Comparison of ENCODE assay signal across 35 cellular contexts in the genomic region with DNA sequence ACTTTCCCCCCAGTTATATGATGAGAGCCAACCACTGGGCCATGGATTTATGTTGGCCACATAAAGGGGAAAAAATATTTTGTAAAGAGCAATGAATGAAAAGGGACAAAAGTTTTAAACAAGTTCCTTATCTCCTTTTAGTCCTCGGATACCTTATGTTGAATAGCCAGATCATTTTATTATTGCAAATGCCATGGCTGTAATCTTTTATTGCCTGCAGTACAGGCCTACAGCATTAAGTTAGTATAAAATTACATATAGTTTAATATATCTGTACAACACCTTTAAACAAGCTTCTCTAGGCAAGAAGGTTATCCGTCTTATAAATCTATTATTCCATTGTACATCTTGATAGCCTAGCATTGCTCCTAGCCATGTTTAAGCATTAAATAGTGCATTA.
"Had no signal": no experiment of that assay in that cellular context is flagged by ENCODE, and none has a peak within 500 bp of the region (broad histone marks: within the 10 kb centered on the region; RNA-seq: fewer than 3 reads in every experiment).

No MANE protein-coding gene starts in this region.

- H3K4me3 ChIP-seq: body of pancreas had no signal

- H3K27ac Mint-ChIP-seq: activated B cell treated with CpG ODN at 0.5 μM for 24 hours; activated CD4-positive, alpha-beta memory T cell treated with anti-CD3 and anti-CD28 coated beads for 36 hours; activated CD4-positive, alpha-beta T cell treated with anti-CD3 and anti-CD28 coated beads, Interleukin-2, amount 10 ng/mL, durations not matched to agents 24 days and 14 days; activated CD8-positive, alpha-beta T cell treated with anti-CD3 and anti-CD28 coated beads for 36 hours; activated naive CD4-positive, alpha-beta T cell treated with anti-CD3 and anti-CD28 coated beads for 36 hours; activated naive CD4-positive, alpha-beta T cell treated with anti-CD3 and anti-CD28 coated beads, Interleukin-2, amount 50 U/mL, for 72 hours; activated naive CD8-positive, alpha-beta T cell treated with anti-CD3 and anti-CD28 coated beads for 36 hours; activated T-cell treated with anti-CD3 and anti-CD28 coated beads, Interleukin-2, amount 50 U/mL, for 72 hours; activated T-helper 1 cell treated with anti-CD3 and anti-CD28 coated beads, Interleukin-12 subunit alpha, Interleukin-12 subunit beta, Interleukin-2, Interleukin-4 antibody, amounts not matched to agents 30 ng/mL and 10 ng/mL and 1 ng/mL, durations not matched to agents 14 hours and 24 hours and 36 hours; activated T-helper 17 cell treated with anti-CD3 and anti-CD28 coated beads, Interleukin-2, amount 50 U/mL, for 72 hours; T-helper 1 cell treated with Interleukin-12 subunit alpha and Interleukin-12 subunit beta and Interleukin-4 antibody, amounts not matched to agents 30 μg/mL and 1 μg/mL, for 36 hours; T-helper 2 cell treated with Interferon-gamma antibody and Interleukin-4, amounts not matched to agents 5 μg/mL and 100 μg/mL, for 36 hours had no signal

- H3K4me1 ChIP-seq: body of pancreas, breast epithelium had no signal

- H3K4me3 Mint-ChIP-seq: activated B cell treated with CpG ODN at 0.5 μM for 24 hours; activated CD4-positive, alpha-beta memory T cell treated with anti-CD3 and anti-CD28 coated beads for 36 hours; activated CD4-positive, alpha-beta T cell treated with anti-CD3 and anti-CD28 coated beads, Interleukin-2, amount 10 ng/mL, durations not matched to agents 24 days and 14 days; activated CD8-positive, alpha-beta T cell treated with anti-CD3 and anti-CD28 coated beads for 36 hours; activated naive CD4-positive, alpha-beta T cell treated with anti-CD3 and anti-CD28 coated beads for 36 hours; activated naive CD8-positive, alpha-beta T cell treated with anti-CD3 and anti-CD28 coated beads for 36 hours; activated T-cell treated with anti-CD3 and anti-CD28 coated beads, Interleukin-2, amount 50 U/mL, for 4 hours; activated T-cell treated with anti-CD3 and anti-CD28 coated beads, Interleukin-2, amount 50 U/mL, for 72 hours; activated T-helper 1 cell treated with anti-CD3 and anti-CD28 coated beads, Interleukin-12 subunit alpha, Interleukin-12 subunit beta, Interleukin-2, Interleukin-4 antibody, amounts not matched to agents 30 ng/mL and 10 ng/mL and 1 ng/mL, durations not matched to agents 14 hours and 24 hours and 36 hours; activated T-helper 17 cell treated with anti-CD3 and anti-CD28 coated beads, Interleukin-2, amount 50 U/mL, for 72 hours; T-helper 1 cell treated with Interleukin-12 subunit alpha and Interleukin-12 subunit beta and Interleukin-4 antibody, amounts not matched to agents 30 μg/mL and 1 μg/mL, for 36 hours; T-helper 2 cell treated with Interferon-gamma antibody and Interleukin-4, amounts not matched to agents 5 μg/mL and 100 μg/mL, for 36 hours had no signal

- DNase-seq: activated B cell treated with CpG ODN at 0.5 μM for 24 hours; activated CD4-positive, alpha-beta memory T cell treated with anti-CD3 and anti-CD28 coated beads for 36 hours; activated CD4-positive, alpha-beta T cell treated with anti-CD3 and anti-CD28 coated beads for 4 hours; activated CD4-positive, alpha-beta T cell treated with anti-CD3 and anti-CD28 coated beads, Interleukin-2, amount 10 ng/mL, durations not matched to agents 24 days and 14 days; activated CD4-positive, alpha-beta T cell treated with anti-CD3 and anti-CD28 coated beads, Interleukin-2, amount 50 U/mL, for 1 hour; activated CD4-positive, alpha-beta T cell treated with anti-CD3 and anti-CD28 coated beads, Interleukin-2, amount 50 U/mL, for 4 hours; activated CD4-positive, CD25-positive, alpha-beta regulatory T cell treated with anti-CD3 and anti-CD28 coated beads, Interleukin-2, amount 50 U/mL, for 72 hours; activated CD8-positive, alpha-beta memory T cell treated with anti-CD3 and anti-CD28 coated beads, Interleukin-2, amount 50 U/mL, for 4 hours; activated CD8-positive, alpha-beta T cell treated with anti-CD3 and anti-CD28 coated beads for 36 hours; activated effector memory CD4-positive, alpha-beta T cell treated with anti-CD3 and anti-CD28 coated beads, Interleukin-2, amount 50 U/mL, for 16 hours; activated gamma-delta T cell treated with Interleukin-2 at 50 U/mL for 16 hours; activated naive CD4-positive, alpha-beta T cell; activated naive CD4-positive, alpha-beta T cell treated with anti-CD3 and anti-CD28 coated beads for 36 hours; activated naive CD4-positive, alpha-beta T cell treated with anti-CD3 and anti-CD28 coated beads, Interleukin-2, amount 50 U/mL, for 16 hours; activated naive CD8-positive, alpha-beta T cell treated with anti-CD3 and anti-CD28 coated beads for 36 hours; activated T-cell treated with anti-CD3 and anti-CD28 coated beads for 4 hours; activated T-cell treated with anti-CD3 and anti-CD28 coated beads, Interleukin-2, amount 50 U/mL, for 1 hour; activated T-cell treated with anti-CD3 and anti-CD28 coated beads, Interleukin-2, amount 50 U/mL, for 4 hours; activated T-cell treated with anti-CD3 and anti-CD28 coated beads, Interleukin-2, amount 50 U/mL, for 72 hours; adrenal gland; amniotic stem cell; aorta; body of pancreas; brain microvascular endothelial cell; central memory CD4-positive, alpha-beta T cell; T-helper 1 cell; T-helper 2 cell; T-helper 9 cell had no signal

- ATAC-seq: activated CD8-positive, alpha-beta T cell treated with anti-CD3 and anti-CD28 coated beads for 36 hours; activated naive CD4-positive, alpha-beta T cell treated with anti-CD3 and anti-CD28 coated beads, Interleukin-2, amount 50 U/mL, for 72 hours; activated T-cell treated with anti-CD3 and anti-CD28 coated beads, Interleukin-2, amount 50 U/mL, for 4 hours; activated T-cell treated with anti-CD3 and anti-CD28 coated beads, Interleukin-2, amount 50 U/mL, for 72 hours; activated T-helper 17 cell treated with anti-CD3 and anti-CD28 coated beads, Interleukin-2, amount 50 U/mL, for 72 hours; body of pancreas had no signal

- H3K27me3 ChIP-seq: adrenal gland, body of pancreas, brain microvascular endothelial cell, breast epithelium had no signal

- H3K9me3 ChIP-seq: adrenal gland, body of pancreas had no signal

- H3K36me3 ChIP-seq: adrenal gland, brain microvascular endothelial cell, breast epithelium had no signal

- H3K36me3 Mint-ChIP-seq: activated CD4-positive, alpha-beta memory T cell treated with anti-CD3 and anti-CD28 coated beads for 36 hours; activated naive CD4-positive, alpha-beta T cell treated with anti-CD3 and anti-CD28 coated beads, Interleukin-2, amount 50 U/mL, for 72 hours; activated naive CD8-positive, alpha-beta T cell treated with anti-CD3 and anti-CD28 coated beads for 36 hours had no signal

- H3K27ac ChIP-seq: adrenal gland, body of pancreas, brain microvascular endothelial cell, breast epithelium, VCaP had no signal

- H3K27me3 Mint-ChIP-seq: activated B cell treated with CpG ODN at 0.5 μM for 24 hours; activated CD4-positive, alpha-beta memory T cell treated with anti-CD3 and anti-CD28 coated beads for 36 hours; activated CD4-positive, alpha-beta T cell treated with anti-CD3 and anti-CD28 coated beads, Interleukin-2, amount 10 ng/mL, durations not matched to agents 24 days and 14 days; activated CD8-positive, alpha-beta T cell treated with anti-CD3 and anti-CD28 coated beads for 36 hours; activated naive CD8-positive, alpha-beta T cell treated with anti-CD3 and anti-CD28 coated beads for 36 hours; activated T-helper 17 cell treated with anti-CD3 and anti-CD28 coated beads, Interleukin-2, amount 50 U/mL, for 72 hours had no signal

- H3K4me1 Mint-ChIP-seq: activated B cell treated with CpG ODN at 0.5 μM for 24 hours; activated CD4-positive, alpha-beta T cell treated with anti-CD3 and anti-CD28 coated beads, Interleukin-2, amount 10 ng/mL, durations not matched to agents 24 days and 14 days; activated naive CD8-positive, alpha-beta T cell treated with anti-CD3 and anti-CD28 coated beads for 36 hours; activated T-helper 17 cell treated with anti-CD3 and anti-CD28 coated beads, Interleukin-2, amount 50 U/mL, for 72 hours had no signal

- H3K9me3 Mint-ChIP-seq: activated B cell treated with CpG ODN at 0.5 μM for 24 hours; activated CD4-positive, alpha-beta memory T cell treated with anti-CD3 and anti-CD28 coated beads for 36 hours; activated CD4-positive, alpha-beta T cell treated with anti-CD3 and anti-CD28 coated beads, Interleukin-2, amount 10 ng/mL, durations not matched to agents 24 days and 14 days; activated CD8-positive, alpha-beta T cell treated with anti-CD3 and anti-CD28 coated beads for 36 hours; activated naive CD4-positive, alpha-beta T cell treated with anti-CD3 and anti-CD28 coated beads for 36 hours; activated naive CD4-positive, alpha-beta T cell treated with anti-CD3 and anti-CD28 coated beads, Interleukin-2, amount 50 U/mL, for 72 hours; activated naive CD8-positive, alpha-beta T cell treated with anti-CD3 and anti-CD28 coated beads for 36 hours; activated T-cell treated with anti-CD3 and anti-CD28 coated beads, Interleukin-2, amount 50 U/mL, for 4 hours; activated T-cell treated with anti-CD3 and anti-CD28 coated beads, Interleukin-2, amount 50 U/mL, for 72 hours; activated T-helper 1 cell treated with anti-CD3 and anti-CD28 coated beads, Interleukin-12 subunit alpha, Interleukin-12 subunit beta, Interleukin-2, Interleukin-4 antibody, amounts not matched to agents 30 ng/mL and 10 ng/mL and 1 ng/mL, durations not matched to agents 14 hours and 24 hours and 36 hours; T-helper 1 cell treated with Interleukin-12 subunit alpha and Interleukin-12 subunit beta and Interleukin-4 antibody, amounts not matched to agents 30 μg/mL and 1 μg/mL, for 36 hours; T-helper 2 cell treated with Interferon-gamma antibody and Interleukin-4, amounts not matched to agents 5 μg/mL and 100 μg/mL, for 36 hours had no signal
